In the genomic region with DNA sequence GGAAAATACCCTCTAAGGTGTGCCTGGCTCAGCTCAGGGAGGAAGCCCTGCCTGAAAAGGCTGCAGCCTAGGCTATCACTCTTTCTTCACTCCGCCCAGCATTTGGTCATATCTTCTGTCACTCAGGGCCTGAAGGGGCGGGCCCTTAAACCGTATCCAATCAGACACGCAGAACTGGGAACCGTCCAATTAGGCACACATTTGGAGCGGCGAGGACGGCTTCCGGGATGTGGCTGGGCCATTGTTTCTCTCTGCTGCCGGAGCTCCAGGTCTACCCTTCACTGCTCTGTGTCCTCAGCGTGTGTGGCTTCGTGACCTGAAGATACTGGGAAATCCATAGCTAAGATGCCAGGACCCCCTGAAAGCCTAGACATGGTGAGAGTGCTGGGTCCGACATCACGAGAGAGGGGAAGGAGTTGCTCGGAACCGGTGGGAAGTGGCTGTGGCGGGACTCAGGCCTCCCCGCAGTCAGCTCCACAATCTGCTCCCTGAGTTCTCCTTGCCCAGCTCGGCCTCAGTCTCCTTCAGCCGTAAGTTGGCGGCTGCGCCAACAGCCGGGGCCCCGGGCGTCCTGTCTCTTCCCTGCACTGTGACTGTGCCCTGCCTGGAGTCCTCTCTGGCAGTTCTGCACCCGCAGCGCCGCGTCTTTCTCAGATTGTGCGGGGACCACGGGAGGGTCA, we compare ENCODE assay signal across 9 cellular contexts. TPM values are rescaled to one million over a fixed set of nuclear protein-coding genes. Genes with fewer than 3 reads are reported as not detected.
A peak's percentile ranks its signal among the peaks of the same experiment; 100 is the strongest.
DNase-seq lines count a peak whose midpoint lies in the region; ATAC-seq and TF ChIP-seq lines count a peak whose summit lies in the region.
"Had no signal": no experiment of that assay in that cellular context is flagged by ENCODE, and none has a peak within 500 bp of the region (broad histone marks: within the 10 kb centered on the region; RNA-seq: fewer than 3 reads in every experiment).

Gene ZNF493, plus strand, starts transcription at position 241 of the 680 bp plus-strand sequence. Its CDS starts 105 bp downstream, at position 346.

- intact Hi-C loops in breast epithelium (cut with DNase I; ENCODE audit: low total_unique reads): no loop called here

- TF ChIP-seq CTCF in VCaP (conservative IDR thresholded peaks at IDR 0.05): no peak
- no peak for TF ChIP-seq CTCF in breast epithelium (IDR thresholded peaks at IDR 0.05)

- H3K4me2 ChIP-seq in skeletal muscle satellite cell (ENCODE audit: low read length): peak within 1 kb of the TSS; percentile 79
- H3K4me2 ChIP-seq: A549 had no signal

- TF ChIP-seq POLR2A in breast epithelium (IDR thresholded peaks at IDR 0.05): peak; percentile 68

- H3K27me3 ChIP-seq in breast epithelium (no peaks in the 10 kb centered on the region), skeletal muscle satellite cell (ENCODE audit: control insufficient read depth, insufficient read depth, low read length) (no peaks in the 10 kb centered on the region)

- DNase-seq in SIG-M5 treated with dmso at 0.1 percent for 504 hours (lab: John Stamatoyannopoulos, UW; ENCODE audit: unreplicated experiment) (peak; percentile 38), SIG-M5 (lab: John Stamatoyannopoulos, UW) (no peak), NCI-H2107 (lab: John Stamatoyannopoulos, UW) (peak; percentile 76), breast epithelium (ENCODE audit: low spot score in 2 of 2) (peak; percentile 94 to 96)

- no peaks in the 10 kb centered on the region for H3K4me1 ChIP-seq in breast epithelium
- H3K4me1 ChIP-seq in skeletal muscle satellite cell (ENCODE audit: control insufficient read depth, insufficient read depth, low read length): no peaks in the 10 kb centered on the region
- H3K4me1 ChIP-seq: A549 had no signal

- peak; percentile 100 for ATAC-seq in HG03045 (IDR thresholded peaks at IDR 0.05; ENCODE audit: unreplicated experiment)

- H3K36me3 ChIP-seq in breast epithelium: no peaks in the 10 kb centered on the region
- H3K36me3 ChIP-seq in skeletal muscle satellite cell (ENCODE audit: insufficient read depth, low read length): peaks cover 9% of the 10 kb centered on the region

- peak within 1 kb of the TSS; percentile 94 for H3K9ac ChIP-seq in skeletal muscle satellite cell (ENCODE audit: low read depth, low read length)

- H3K4me3 ChIP-seq in breast epithelium (peak within 1 kb of the TSS; percentile 68 to 86 (median 84)), iPS-18c (ENCODE audit: insufficient read depth, low read depth, low read length) (peak within 1 kb of the TSS; percentile 96), skeletal muscle satellite cell (ENCODE audit: low read length) (peak within 1 kb of the TSS; percentile 97)
- H3K4me3 ChIP-seq: A549 had no signal

- no peaks in the 10 kb centered on the region for H3K9me3 ChIP-seq in breast epithelium
- no peaks in the 10 kb centered on the region for H3K9me3 ChIP-seq in iPS-18c (ENCODE audit: control insufficient read depth, insufficient read depth, low read length)
- no peaks in the 10 kb centered on the region for H3K9me3 ChIP-seq in skeletal muscle satellite cell (replicated peaks; ENCODE audit: low read length)

- H3K27ac ChIP-seq in VCaP (peak within 1 kb of the TSS; percentile 72), breast epithelium (peak within 1 kb of the TSS; percentile 89 to 95)
- H3K27ac ChIP-seq: A549 had no signal

RNA-seq across cellular contexts. Expression of gene ZNF493, which starts in this region (rescaled TPM):
- total RNA-seq in breast epithelium: 10 to 100 TPM; 23.0 to 72.2 (median 47.5) TPM
- 8.1 and 9.6 TPM in 2 replicates for total RNA-seq in skeletal muscle satellite cell (2012; rRNA removed)
